ENCODE assay signal across 23 cellular contexts in the genomic region with DNA sequence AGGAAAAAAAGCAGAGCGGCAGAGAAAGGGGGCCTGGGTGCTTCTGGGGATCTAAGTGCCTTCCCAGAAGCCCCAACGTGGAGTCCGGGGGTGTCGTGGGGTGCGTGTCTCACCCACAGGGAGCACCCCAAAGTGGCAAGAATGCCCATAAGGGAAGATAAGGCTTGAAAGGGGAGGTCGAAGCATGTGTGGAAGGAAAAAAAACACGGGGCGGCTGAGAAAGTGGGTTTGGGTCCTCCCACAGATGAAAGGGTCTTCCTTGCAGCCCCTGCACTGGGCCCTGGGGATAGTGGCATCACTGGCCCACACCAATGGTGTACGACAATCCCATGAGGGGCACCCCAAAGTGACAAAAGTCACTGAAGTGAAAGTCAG.
"Had no signal": no experiment of that assay in that cellular context is flagged by ENCODE, and none has a peak within 500 bp of the region (broad histone marks: within the 10 kb centered on the region; RNA-seq: fewer than 3 reads in every experiment).

No MANE protein-coding gene starts in this region.

- ATAC-seq: activated CD8-positive, alpha-beta memory T cell treated with anti-CD3 and anti-CD28 coated beads, Interleukin-2, amount 10 ng/mL, durations not matched to agents 7 days and 5 days; activated CD8-positive, alpha-beta T cell treated with anti-CD3 and anti-CD28 coated beads, Interleukin-2, amount 10 ng/mL, durations not matched to agents 7 days and 5 days; body of pancreas; gastroesophageal sphincter; naive thymus-derived CD8-positive, alpha-beta T cell; right lobe of liver; stimulated activated naive CD8-positive, alpha-beta T cell treated with anti-CD3 and anti-CD28 coated beads, Interleukin-15, Interleukin-2, amounts not matched to agents 100 U/mL and 50 U/mL, for 24 hours had no signal

- H3K4me2 ChIP-seq: hepatocyte had no signal

- H3K79me2 ChIP-seq: hepatocyte had no signal

- H3K27me3 ChIP-seq: body of pancreas, hepatocyte, right lobe of liver, testis, transverse colon, uterus had no signal

- H3K36me3 ChIP-seq: gastroesophageal sphincter, right lobe of liver, transverse colon, uterus had no signal

- H3K4me3 ChIP-seq: body of pancreas, coronary artery, dorsolateral prefrontal cortex, gastroesophageal sphincter, hepatocyte, right lobe of liver, testis, transverse colon, uterus had no signal

- H3K27ac ChIP-seq: body of pancreas, coronary artery, dorsolateral prefrontal cortex, gastroesophageal sphincter, hepatocyte, right lobe of liver, testis, transverse colon, uterus had no signal

- H3K4me1 ChIP-seq: body of pancreas, gastroesophageal sphincter, right lobe of liver, testis, transverse colon, uterus had no signal

- DNase-seq: activated B cell treated with CpG ODN at 0.5 μM for 24 hours; activated CD8-positive, alpha-beta memory T cell treated with anti-CD3 and anti-CD28 coated beads, Interleukin-2, amount 10 ng/mL, durations not matched to agents 7 days and 5 days; activated CD8-positive, alpha-beta T cell treated with anti-CD3 and anti-CD28 coated beads, Interleukin-2, amount 10 ng/mL, durations not matched to agents 7 days and 5 days; activated naive CD4-positive, alpha-beta T cell treated with Interleukin-2 at 50 U/mL for 16 hours; activated T-cell treated with anti-CD3 and anti-CD28 coated beads, Interleukin-2, amount 50 U/mL, for 48 hours; anterior cingulate cortex; body of pancreas; cerebellar nuclear complex; effector memory CD4-positive, alpha-beta T cell; islet precursor cell; stimulated activated CD4-positive, alpha-beta T cell treated with anti-CD3 and anti-CD28 coated beads, Interleukin-12 subunit alpha, Interleukin-12 subunit beta, amount 100 ng/mL, for 4 hours; stimulated activated CD4-positive, alpha-beta T cell treated with anti-CD3 and anti-CD28 coated beads, Interleukin-4, amount 100 ng/mL, for 1 hour; stimulated activated naive CD8-positive, alpha-beta T cell treated with anti-CD3 and anti-CD28 coated beads, Interleukin-15, Interleukin-2, amounts not matched to agents 100 U/mL and 50 U/mL, for 24 hours; T-helper 1 cell; testis; transverse colon; uterus had no signal

- H3K9me3 ChIP-seq: right lobe of liver, testis had no signal

- H2AFZ ChIP-seq: hepatocyte had no signal
